In genomic region chr4:127479031-127479622, GRCh38 we compare ENCODE assay signal across 8 cellular contexts.
DNase-seq lines count a peak whose midpoint lies in the region; ATAC-seq and TF ChIP-seq lines count a peak whose summit lies in the region.

No MANE protein-coding gene starts in this region.

- H3K27me3 Mint-ChIP-seq in Caco-2 (ENCODE audit: insufficient read depth, unreplicated experiment), result peaks cover 3% of the 10 kb centered on the region
- no peaks in the 10 kb centered on the region for H3K27me3 Mint-ChIP-seq in type B pancreatic cell
- H3K27me3 Mint-ChIP-seq in effector memory CD8-positive, alpha-beta T cell, result no peaks in the 10 kb centered on the region

- H3K36me3 ChIP-seq in Caco-2 (ENCODE audit: control insufficient read depth, insufficient read depth, low read length) (no peaks in the 10 kb centered on the region), HAP-1 (replicated peaks) (no peaks in the 10 kb centered on the region)

- intact Hi-C loops in Caco-2 (cut with micrococcal nuclease; ENCODE audit: unreplicated experiment), result loop anchor here (2.0 kb wide), 1 partner anchor 78 kb away; no protein-coding TSS in a partner anchor

- no TSS peak for BruUV-seq in Caco-2 (replicated peaks; lab: Mats Ljungman, UMichigan)

- POLR2A ChIA-PET in Caco-2 (lab: Charles Lee), result no interaction called here

- no peak for ATAC-seq in effector memory CD8-positive, alpha-beta T cell (replicated peaks)
- ATAC-seq in HG02938 (IDR thresholded peaks at IDR 0.05; ENCODE audit: unreplicated experiment), result no peak

- H3K4me1 Mint-ChIP-seq in Caco-2 (ENCODE audit: low read depth, unreplicated experiment), result no peaks in the 10 kb centered on the region
- no peaks in the 10 kb centered on the region for H3K4me1 Mint-ChIP-seq in type B pancreatic cell (ENCODE audit: unreplicated experiment)
- H3K4me1 Mint-ChIP-seq in effector memory CD8-positive, alpha-beta T cell (ENCODE audit: low read depth in 2 of 2), result no peaks in the 10 kb centered on the region

- H3K9me3 Mint-ChIP-seq in Caco-2 (ENCODE audit: unreplicated experiment) (no peaks in the 10 kb centered on the region), type B pancreatic cell (no peaks in the 10 kb centered on the region)
- peaks cover 3 to 7% of the 10 kb centered on the region in 2 donors for H3K9me3 Mint-ChIP-seq in effector memory CD8-positive, alpha-beta T cell

- H3K4me1 ChIP-seq in Caco-2 (no peaks in the 10 kb centered on the region), HAP-1 (peaks cover 22% of the 10 kb centered on the region)

- H3K9me3 ChIP-seq in Caco-2 (no peaks in the 10 kb centered on the region), HAP-1 (no peaks in the 10 kb centered on the region; the same call in 1 of the 2 replicates)

- H3K4me3 ChIP-seq in Caco-2 (ENCODE audit: low read depth, low read length) (no peak overlapping the region), HAP-1 (no peak overlapping the region), foreskin fibroblast (ENCODE audit: low read depth in 1 of 2, low read length in 2 of 2) (no peak overlapping the region)

- TF ChIP-seq CTCF in Caco-2 (IDR thresholded peaks at IDR 0.05; ENCODE audit: insufficient read depth in 1 of 2, low read depth in 1 of 2, low read length in 1 of 2, severe bottlenecking in 1 of 2, unreplicated experiment in 1 of 2), result peak; percentile 39 to 58
- TF ChIP-seq CTCF in foreskin fibroblast (IDR thresholded peaks at IDR 0.05; ENCODE audit: low read depth, low read length), result peak; percentile 54
- TF ChIP-seq CTCF in type B pancreatic cell (conservative IDR thresholded peaks at IDR 0.05), result peak; percentile 85

- H3K27ac Mint-ChIP-seq in Caco-2 (ENCODE audit: unreplicated experiment) (no peak overlapping the region), type B pancreatic cell (no peak overlapping the region)
- no peak overlapping the region for H3K27ac Mint-ChIP-seq in effector memory CD8-positive, alpha-beta T cell

- in situ Hi-C loops in HAP-1 (cut with MboI; ENCODE audit: low sequenced_read_pairs), result no loop called here

- H3K4me3 Mint-ChIP-seq in Caco-2 (ENCODE audit: unreplicated experiment) (no peak overlapping the region), type B pancreatic cell (no peak overlapping the region)
- no peak overlapping the region for H3K4me3 Mint-ChIP-seq in effector memory CD8-positive, alpha-beta T cell

- no peak for DNase-seq in Caco-2
- DNase-seq in HAP-1 (ENCODE audit: low spot score in 2 of 2), result peak; percentile 28 to 69
- peak; percentile 62 for DNase-seq in RKO (ENCODE audit: low spot score)
- peak; percentile 16 to 67 for DNase-seq in foreskin fibroblast
- no peak for DNase-seq in type B pancreatic cell (ENCODE audit: extremely low spot score, unreplicated experiment)
- no peak for DNase-seq in effector memory CD8-positive, alpha-beta T cell
- no peak for DNase-seq in D341Med (ENCODE audit: low spot score)

- CTCF ChIA-PET in Caco-2 (lab: Charles Lee), result no interaction called here

- no peaks in the 10 kb centered on the region for H3K36me3 Mint-ChIP-seq in Caco-2 (ENCODE audit: insufficient read depth, unreplicated experiment)
- no peaks in the 10 kb centered on the region for H3K36me3 Mint-ChIP-seq in type B pancreatic cell
- no peaks in the 10 kb centered on the region for H3K36me3 Mint-ChIP-seq in effector memory CD8-positive, alpha-beta T cell (ENCODE audit: insufficient read depth)

- H3K27me3 ChIP-seq in Caco-2 (replicated peaks; ENCODE audit: control insufficient read depth, insufficient read depth, low read length), result no peaks in the 10 kb centered on the region
- H3K27me3 ChIP-seq in HAP-1 (ENCODE audit: low read depth), result no peaks in the 10 kb centered on the region

Comparison
In these comparisons a context has a peak if more than half of its experiments do, and no peak if none do; other contexts are left out.
1. DNase-seq: peak in HAP-1 (2 of 2), RKO (single experiment) and foreskin fibroblast (2 of 2); none in Caco-2 (0 of 2), type B pancreatic cell (single experiment), effector memory CD8-positive, alpha-beta T cell (0 of 3) and D341Med (single experiment).
2. Peak in every context shown above with its lines, with median percentiles within 50 percentile points of each other: CTCF ChIP-seq.